8 cellular contexts compared by ENCODE assay signal in genomic region chr16:66608241-66609138, GRCh38. TPM values are rescaled to one million over a fixed set of nuclear protein-coding genes. Genes with fewer than 3 reads are reported as not detected.
DNase-seq lines count a peak whose midpoint lies in the region; ATAC-seq, FAIRE-seq and TF ChIP-seq lines count a peak whose summit lies in the region.

No MANE protein-coding gene starts in this region.

- no peaks in the 10 kb centered on the region for H3K79me1 ChIP-seq in H9 (ENCODE audit: insufficient read depth, low read depth, low read length, poor library complexity, severe bottlenecking)

- H3K23me2 ChIP-seq in H9 (ENCODE audit: insufficient read length, low read depth, low read length, poor library complexity, severe bottlenecking) = peaks cover 11% of the 10 kb centered on the region

- DNase-seq in D721Med (ENCODE audit: insufficient read length, low spot score) = peak; percentile 62
- peak; percentile 94 for DNase-seq in H9
- peak; percentile 33 for DNase-seq in NCI-H2107 (lab: John Stamatoyannopoulos, UW)
- DNase-seq in T47D (ENCODE audit: low read depth in 1 of 2, low spot score in 1 of 2) = peak; percentile 87 to 91
- peak; percentile 93 for DNase-seq in iPS-NIHi7 (ENCODE audit: extremely low spot score)
- DNase-seq in stimulated activated CD4-positive, alpha-beta T cell treated with anti-CD3 and anti-CD28 coated beads, Interleukin-12 subunit alpha, Interleukin-12 subunit beta, amount 100 ng/mL, for 48 hours (ENCODE audit: low read depth in 2 of 3, low spot score in 1 of 3) = peak; percentile 80 to 85 (median 80)

- no peaks in the 10 kb centered on the region for H3K4me1 ChIP-seq in H9 (ENCODE audit: insufficient read depth, low read length)

- no peak overlapping the region for H3K14ac ChIP-seq in H9 (ENCODE audit: insufficient read depth, low read length)

- H3K27me3 Mint-ChIP-seq in H9 (ENCODE audit: low read depth) = peaks cover 2% of the 10 kb centered on the region

- H2BK20ac ChIP-seq in H9 (ENCODE audit: low read depth, low read length, poor library complexity, severe bottlenecking) = no peak overlapping the region

- no peak overlapping the region; a peak in 1 of 5 replicates for H3K4me3 Mint-ChIP-seq in H9

- no peak overlapping the region for H2BK15ac ChIP-seq in H9 (ENCODE audit: low read depth, low read length)

- FAIRE-seq in D721Med (lab: Jason Lieb, UNC) = no peak

- no peak overlapping the region for H2BK5ac ChIP-seq in H9 (ENCODE audit: insufficient read length, low read length)

- no peak overlapping the region for H3K9ac ChIP-seq in H9 (ENCODE audit: extremely low read depth, insufficient read length, low read length)

- no peak for ATAC-seq in HG03045 (IDR thresholded peaks at IDR 0.05; ENCODE audit: unreplicated experiment)

- peak overlapping the region in 1 of 3 experiments; percentile 77; a peak in 2 of 7 replicates for H3K27ac Mint-ChIP-seq in H9

- H3K9me3 Mint-ChIP-seq in H9 = no peaks in the 10 kb centered on the region; a peak in 1 of 5 replicates

- H3K27me3 ChIP-seq in H9 (ENCODE audit: insufficient read depth, low read length) = no peaks in the 10 kb centered on the region

- H3K36me3 Mint-ChIP-seq in H9 (ENCODE audit: insufficient read depth in 1 of 3, low read depth in 3 of 3) = peaks cover 24 to 47% (median 39%) of the 10 kb centered on the region in 3 experiments; a peak in 6 of 7 replicates

- H2AFZ ChIP-seq in H9 (ENCODE audit: low read length) = no peak overlapping the region

- H3K23ac ChIP-seq in H9 (ENCODE audit: insufficient read length, low read depth, low read length) = no peak overlapping the region

- no peak overlapping the region for H3K4me2 ChIP-seq in H9 (ENCODE audit: insufficient read depth, insufficient read length, low read length)

- TF ChIP-seq CTCF in D721Med (IDR thresholded peaks at IDR 0.05; ENCODE audit: insufficient read depth, missing control alignments) (peak; percentile 80), H9 (conservative IDR thresholded peaks at IDR 0.05) (peak; percentile 96), VCaP (conservative IDR thresholded peaks at IDR 0.05) (peak; percentile 89)

- in situ Hi-C loops in T47D (cut with HindIII; ENCODE audit: low pct_unique_long_range_greater_than_20kb, low sequenced_read_pairs) = no loop called here

- H3K56ac ChIP-seq in H9 (ENCODE audit: insufficient read length, low read depth, low read length) = no peak overlapping the region

- no peak overlapping the region for H4K8ac ChIP-seq in H9 (replicated peaks; ENCODE audit: insufficient read length, low read depth, low read length)

- no peak overlapping the region for H3K27ac ChIP-seq in H9 (ENCODE audit: insufficient read length, low read depth, low read length)
- H3K27ac ChIP-seq in VCaP = peak overlapping the region; percentile 19; the same call in 1 of the 2 replicates

- no peak overlapping the region for H3T11ph ChIP-seq in H9 (ENCODE audit: low read length)

- no peaks in the 10 kb centered on the region for H3K9me3 ChIP-seq in H9 (ENCODE audit: control insufficient read depth, low read depth, low read length)

- no peak overlapping the region for H2BK12ac ChIP-seq in H9 (ENCODE audit: insufficient read length, low read depth, low read length)

- no peaks in the 10 kb centered on the region for H4K20me1 ChIP-seq in H9 (ENCODE audit: control insufficient read depth, insufficient read depth, insufficient read length)

- H3K79me2 ChIP-seq in H9 (ENCODE audit: insufficient read depth, low read length) = no peaks in the 10 kb centered on the region

- peaks cover 20 to 32% of the 10 kb centered on the region in 2 experiments for H3K4me1 Mint-ChIP-seq in H9

- no peak overlapping the region for H4K91ac ChIP-seq in H9 (ENCODE audit: insufficient read length, low read depth, low read length)

- H2BK120ac ChIP-seq in H9 (ENCODE audit: low read depth, low read length, poor library complexity, severe bottlenecking) = no peak overlapping the region

- no peak overlapping the region for H3K18ac ChIP-seq in H9 (ENCODE audit: insufficient read length, low read depth, low read length)

- no CpG with 5 or more reads among the region's 17 CpGs for WGBS in H9 (ENCODE audit: extremely low coverage, insufficient read length, low lambda C conversion rate)

- no peak overlapping the region for H2AK5ac ChIP-seq in H9 (ENCODE audit: insufficient read length, low read length)

- no peak overlapping the region for H4K5ac ChIP-seq in H9 (ENCODE audit: insufficient read length, low read depth, low read length)

- no peak overlapping the region for H3K4ac ChIP-seq in H9 (ENCODE audit: low read depth, low read length)

RNA-seq across cellular contexts. Expression of gene CMTM3, which starts 4.0 kb away (rescaled TPM):
- 39.2 and 41.0 TPM in 2 replicates for total RNA-seq in H9 (2021)

RNA-seq across cellular contexts. Expression of gene CMTM2, which starts 29.2 kb away (rescaled TPM):
- total RNA-seq in H9 (2021) = not detected in 2 replicates

RNA-seq across cellular contexts. Expression of gene CMTM1, which starts 42.3 kb away (rescaled TPM):
- total RNA-seq in H9 (2021) = 2.1 and 2.6 TPM in 2 replicates

RNA-seq across cellular contexts. Expression of gene CKLF, which starts 56.1 kb away (rescaled TPM):
- total RNA-seq in H9 (2021) = 23.1 and 25.9 TPM in 2 replicates

RNA-seq across cellular contexts. Expression of gene TK2, which starts 58.6 kb away (rescaled TPM):
- total RNA-seq in H9 (2021) = 5.2 and 6.3 TPM in 2 replicates

Comparison
In these comparisons a context has a peak if more than half of its experiments do, and no peak if none do; other contexts are left out.
1. DNase-seq: peak in every context shown above with its lines; median percentile 94 in H9; 93 in iPS-NIHi7; 89 in T47D; 80 in stimulated activated CD4-positive, alpha-beta T cell treated with anti-CD3 and anti-CD28 coated beads, Interleukin-12 subunit alpha, Interleukin-12 subunit beta, amount 100 ng/mL, for 48 hours; 62 in D721Med; 33 in NCI-H2107.